8 cellular contexts compared by ENCODE assay signal in genomic region chr11:289706-290620, GRCh38.
A peak's percentile ranks its signal among the peaks of the same experiment; 100 is the strongest.
DNase-seq lines count a peak whose midpoint lies in the region; ATAC-seq and TF ChIP-seq lines count a peak whose summit lies in the region.

No MANE protein-coding gene starts in this region.

- H3K36me3 ChIP-seq in ES-I3 (ENCODE audit: insufficient read depth, low read length) = no peaks in the 10 kb centered on the region

- TF ChIP-seq CTCF in foreskin fibroblast (IDR thresholded peaks at IDR 0.05; ENCODE audit: low read depth, low read length) (no peak), retinal pigment epithelial cell (conservative IDR thresholded peaks at IDR 0.05; ENCODE audit: low read depth, low read length) (no peak)

- peaks cover 15% of the 10 kb centered on the region for H3K36me3 Mint-ChIP-seq in T-helper 1 cell treated with Interleukin-12 subunit alpha and Interleukin-12 subunit beta and Interleukin-4 antibody, amounts not matched to agents 30 μg/mL and 1 μg/mL, for 36 hours (ENCODE audit: low read depth)

- peak overlapping the region; percentile 72 for H3K4me3 Mint-ChIP-seq in T-helper 1 cell treated with Interleukin-12 subunit alpha and Interleukin-12 subunit beta and Interleukin-4 antibody, amounts not matched to agents 30 μg/mL and 1 μg/mL, for 36 hours

- H3K9ac ChIP-seq in ES-I3 (ENCODE audit: low read depth, low read length) = peak overlapping the region; percentile 11; the same call in 1 of the 2 replicates

- H3K9me3 Mint-ChIP-seq in T-helper 1 cell treated with Interleukin-12 subunit alpha and Interleukin-12 subunit beta and Interleukin-4 antibody, amounts not matched to agents 30 μg/mL and 1 μg/mL, for 36 hours = no peaks in the 10 kb centered on the region

- ATAC-seq in HG03521 (IDR thresholded peaks at IDR 0.05; ENCODE audit: unreplicated experiment) (no peak), HG02678 (IDR thresholded peaks at IDR 0.05; ENCODE audit: unreplicated experiment) (no peak)

- no peak for DNase-seq in foreskin fibroblast
- DNase-seq in retinal pigment epithelial cell (ENCODE audit: low read depth) = no peak
- no peak for DNase-seq in NCI-H1417 treated with DMSO at 0.1 percent for 48 hours (lab: John Stamatoyannopoulos, UW)
- no peak for DNase-seq in globus pallidus (ENCODE audit: low spot score)

- peaks cover 19% of the 10 kb centered on the region for H3K4me1 Mint-ChIP-seq in T-helper 1 cell treated with Interleukin-12 subunit alpha and Interleukin-12 subunit beta and Interleukin-4 antibody, amounts not matched to agents 30 μg/mL and 1 μg/mL, for 36 hours (ENCODE audit: low read depth)

- H3K4me3 ChIP-seq in foreskin fibroblast (ENCODE audit: low read depth in 1 of 2, low read length in 2 of 2) = peak overlapping the region; percentile 37 to 47
- peak overlapping the region; percentile 31 for H3K4me3 ChIP-seq in retinal pigment epithelial cell (ENCODE audit: low read length)

- peak overlapping the region; percentile 67 for H3K27ac Mint-ChIP-seq in T-helper 1 cell treated with Interleukin-12 subunit alpha and Interleukin-12 subunit beta and Interleukin-4 antibody, amounts not matched to agents 30 μg/mL and 1 μg/mL, for 36 hours

- no peaks in the 10 kb centered on the region for H3K9me3 ChIP-seq in ES-I3 (ENCODE audit: control insufficient read depth, insufficient read depth, low read length)

- H3K27me3 Mint-ChIP-seq in T-helper 1 cell treated with Interleukin-12 subunit alpha and Interleukin-12 subunit beta and Interleukin-4 antibody, amounts not matched to agents 30 μg/mL and 1 μg/mL, for 36 hours (ENCODE audit: low read depth) = peaks cover 9% of the 10 kb centered on the region

- peaks cover 9% of the 10 kb centered on the region; the same call in 1 of the 2 replicates for H3K4me1 ChIP-seq in ES-I3 (ENCODE audit: insufficient read depth, low read length)
